8 cellular contexts compared by ENCODE assay signal in the genomic region with DNA sequence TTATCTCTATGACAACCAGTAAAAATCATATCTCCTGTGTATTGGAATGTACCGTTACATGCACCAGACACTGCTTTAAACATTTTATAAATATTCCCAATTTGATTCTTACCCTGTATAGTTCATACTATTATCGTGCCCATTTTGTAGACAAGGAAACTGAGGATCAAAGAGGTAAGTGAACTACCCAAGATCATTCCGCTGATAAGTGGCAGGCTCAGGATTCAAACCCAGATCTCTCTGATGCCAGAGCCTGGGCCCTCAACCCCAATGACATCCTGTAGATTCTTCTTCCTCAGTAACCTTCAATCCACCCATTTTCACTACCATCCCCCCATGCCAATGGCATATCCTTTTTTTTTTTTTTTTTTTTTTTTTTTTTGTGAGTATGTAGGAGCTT. TPM values are rescaled to one million over a fixed set of nuclear protein-coding genes. Genes with fewer than 3 reads are reported as not detected.
"Had no signal": no experiment of that assay in that cellular context is flagged by ENCODE, and none has a peak within 500 bp of the region (broad histone marks: within the 10 kb centered on the region; RNA-seq: fewer than 3 reads in every experiment).

No MANE protein-coding gene starts in this region.

- DNase-seq: H7, KG1 had no signal

- H3K36me3 ChIP-seq: HAP-1 had no signal

- H3K4me1 Mint-ChIP-seq: GM23338, IgD-negative memory B cell had no signal

- H3K27ac ChIP-seq: HL-60 had no signal

- H3K4me3 Mint-ChIP-seq: GM23338, IgD-negative memory B cell had no signal

- H3K4me2 ChIP-seq: GM23338 had no signal

- H3K36me3 Mint-ChIP-seq: IgD-negative memory B cell had no signal

- H3K27ac Mint-ChIP-seq: GM23338, IgD-negative memory B cell had no signal

- H3K9me3 ChIP-seq: HAP-1 had no signal

- ATAC-seq: GM23338, HCT116, HepG2 had no signal

- H3K9me3 Mint-ChIP-seq: GM23338, IgD-negative memory B cell had no signal

- H3K4me3 ChIP-seq: GM23338, HAP-1 had no signal

- H3K4me1 ChIP-seq: HAP-1 had no signal

- FAIRE-seq: HepG2 had no signal

RNA-seq across cellular contexts. Expression of a gene that starts 12.3 kb away (rescaled TPM):
- total RNA-seq: HepG2 had no signal
